In the genomic region with DNA sequence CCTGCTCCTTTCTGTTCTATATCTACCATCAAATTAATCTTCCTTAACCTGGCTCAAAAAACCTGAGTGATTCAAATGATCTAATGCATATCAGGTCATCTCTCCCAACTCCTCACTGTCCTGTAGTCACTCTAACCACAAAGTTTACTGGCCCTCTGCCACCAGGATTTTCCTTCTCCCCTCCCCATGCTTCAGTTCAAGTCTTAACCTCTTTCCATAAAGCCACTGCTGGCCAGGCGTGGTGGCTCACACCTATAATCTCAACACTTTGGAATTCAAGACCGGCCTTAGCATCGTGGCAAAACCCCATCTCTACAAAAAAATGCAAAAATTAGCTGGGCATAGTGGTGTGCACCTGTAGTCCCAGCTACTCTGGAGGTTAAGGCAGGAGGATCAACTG, we compare ENCODE assay signal across 1 cellular context.
TF ChIP-seq lines count a peak whose summit lies in the region.

No MANE protein-coding gene starts in this region.

TF ChIP-seq in WTC11, 78 proteins besides CTCF, POLR2A, EP300 and RAD21 (continued from another document):
- TF ChIP-seq, protein P1, sequence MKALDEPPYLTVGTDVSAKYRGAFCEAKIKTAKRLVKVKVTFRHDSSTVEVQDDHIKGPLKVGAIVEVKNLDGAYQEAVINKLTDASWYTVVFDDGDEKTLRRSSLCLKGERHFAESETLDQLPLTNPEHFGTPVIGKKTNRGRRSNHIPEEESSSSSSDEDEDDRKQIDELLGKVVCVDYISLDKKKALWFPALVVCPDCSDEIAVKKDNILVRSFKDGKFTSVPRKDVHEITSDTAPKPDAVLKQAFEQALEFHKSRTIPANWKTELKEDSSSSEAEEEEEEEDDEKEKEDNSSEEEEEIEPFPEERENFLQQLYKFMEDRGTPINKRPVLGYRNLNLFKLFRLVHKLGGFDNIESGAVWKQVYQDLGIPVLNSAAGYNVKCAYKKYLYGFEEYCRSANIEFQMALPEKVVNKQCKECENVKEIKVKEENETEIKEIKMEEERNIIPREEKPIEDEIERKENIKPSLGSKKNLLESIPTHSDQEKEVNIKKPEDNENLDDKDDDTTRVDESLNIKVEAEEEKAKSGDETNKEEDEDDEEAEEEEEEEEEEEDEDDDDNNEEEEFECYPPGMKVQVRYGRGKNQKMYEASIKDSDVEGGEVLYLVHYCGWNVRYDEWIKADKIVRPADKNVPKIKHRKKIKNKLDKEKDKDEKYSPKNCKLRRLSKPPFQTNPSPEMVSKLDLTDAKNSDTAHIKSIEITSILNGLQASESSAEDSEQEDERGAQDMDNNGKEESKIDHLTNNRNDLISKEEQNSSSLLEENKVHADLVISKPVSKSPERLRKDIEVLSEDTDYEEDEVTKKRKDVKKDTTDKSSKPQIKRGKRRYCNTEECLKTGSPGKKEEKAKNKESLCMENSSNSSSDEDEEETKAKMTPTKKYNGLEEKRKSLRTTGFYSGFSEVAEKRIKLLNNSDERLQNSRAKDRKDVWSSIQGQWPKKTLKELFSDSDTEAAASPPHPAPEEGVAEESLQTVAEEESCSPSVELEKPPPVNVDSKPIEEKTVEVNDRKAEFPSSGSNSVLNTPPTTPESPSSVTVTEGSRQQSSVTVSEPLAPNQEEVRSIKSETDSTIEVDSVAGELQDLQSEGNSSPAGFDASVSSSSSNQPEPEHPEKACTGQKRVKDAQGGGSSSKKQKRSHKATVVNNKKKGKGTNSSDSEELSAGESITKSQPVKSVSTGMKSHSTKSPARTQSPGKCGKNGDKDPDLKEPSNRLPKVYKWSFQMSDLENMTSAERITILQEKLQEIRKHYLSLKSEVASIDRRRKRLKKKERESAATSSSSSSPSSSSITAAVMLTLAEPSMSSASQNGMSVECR (CRISPR knock-in tag; IDR thresholded peaks at IDR 0.05; ENCODE audit: borderline replicate concordance), result no peak
- no peak for TF ChIP-seq EMX1 (CRISPR knock-in tag; IDR thresholded peaks at IDR 0.05)
- TF ChIP-seq, protein P2, sequence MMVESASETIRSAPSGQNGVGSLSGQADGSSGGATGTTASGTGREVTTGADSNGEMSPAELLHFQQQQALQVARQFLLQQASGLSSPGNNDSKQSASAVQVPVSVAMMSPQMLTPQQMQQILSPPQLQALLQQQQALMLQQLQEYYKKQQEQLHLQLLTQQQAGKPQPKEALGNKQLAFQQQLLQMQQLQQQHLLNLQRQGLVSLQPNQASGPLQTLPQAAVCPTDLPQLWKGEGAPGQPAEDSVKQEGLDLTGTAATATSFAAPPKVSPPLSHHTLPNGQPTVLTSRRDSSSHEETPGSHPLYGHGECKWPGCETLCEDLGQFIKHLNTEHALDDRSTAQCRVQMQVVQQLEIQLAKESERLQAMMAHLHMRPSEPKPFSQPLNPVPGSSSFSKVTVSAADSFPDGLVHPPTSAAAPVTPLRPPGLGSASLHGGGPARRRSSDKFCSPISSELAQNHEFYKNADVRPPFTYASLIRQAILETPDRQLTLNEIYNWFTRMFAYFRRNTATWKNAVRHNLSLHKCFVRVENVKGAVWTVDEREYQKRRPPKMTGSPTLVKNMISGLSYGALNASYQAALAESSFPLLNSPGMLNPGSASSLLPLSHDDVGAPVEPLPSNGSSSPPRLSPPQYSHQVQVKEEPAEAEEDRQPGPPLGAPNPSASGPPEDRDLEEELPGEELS (CRISPR knock-in tag; IDR thresholded peaks at IDR 0.05), result no peak
- no peak for TF ChIP-seq RELA (CRISPR knock-in tag; IDR thresholded peaks at IDR 0.05; ENCODE audit: borderline replicate concordance)
- TF ChIP-seq GTF2I (CRISPR knock-in tag; conservative IDR thresholded peaks at IDR 0.05), result no peak
- TF ChIP-seq, protein P3, sequence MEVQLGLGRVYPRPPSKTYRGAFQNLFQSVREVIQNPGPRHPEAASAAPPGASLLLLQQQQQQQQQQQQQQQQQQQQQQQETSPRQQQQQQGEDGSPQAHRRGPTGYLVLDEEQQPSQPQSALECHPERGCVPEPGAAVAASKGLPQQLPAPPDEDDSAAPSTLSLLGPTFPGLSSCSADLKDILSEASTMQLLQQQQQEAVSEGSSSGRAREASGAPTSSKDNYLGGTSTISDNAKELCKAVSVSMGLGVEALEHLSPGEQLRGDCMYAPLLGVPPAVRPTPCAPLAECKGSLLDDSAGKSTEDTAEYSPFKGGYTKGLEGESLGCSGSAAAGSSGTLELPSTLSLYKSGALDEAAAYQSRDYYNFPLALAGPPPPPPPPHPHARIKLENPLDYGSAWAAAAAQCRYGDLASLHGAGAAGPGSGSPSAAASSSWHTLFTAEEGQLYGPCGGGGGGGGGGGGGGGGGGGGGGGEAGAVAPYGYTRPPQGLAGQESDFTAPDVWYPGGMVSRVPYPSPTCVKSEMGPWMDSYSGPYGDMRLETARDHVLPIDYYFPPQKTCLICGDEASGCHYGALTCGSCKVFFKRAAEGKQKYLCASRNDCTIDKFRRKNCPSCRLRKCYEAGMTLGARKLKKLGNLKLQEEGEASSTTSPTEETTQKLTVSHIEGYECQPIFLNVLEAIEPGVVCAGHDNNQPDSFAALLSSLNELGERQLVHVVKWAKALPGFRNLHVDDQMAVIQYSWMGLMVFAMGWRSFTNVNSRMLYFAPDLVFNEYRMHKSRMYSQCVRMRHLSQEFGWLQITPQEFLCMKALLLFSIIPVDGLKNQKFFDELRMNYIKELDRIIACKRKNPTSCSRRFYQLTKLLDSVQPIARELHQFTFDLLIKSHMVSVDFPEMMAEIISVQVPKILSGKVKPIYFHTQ (CRISPR knock-in tag; IDR thresholded peaks at IDR 0.05), result no peak
- TF ChIP-seq, protein P4, sequence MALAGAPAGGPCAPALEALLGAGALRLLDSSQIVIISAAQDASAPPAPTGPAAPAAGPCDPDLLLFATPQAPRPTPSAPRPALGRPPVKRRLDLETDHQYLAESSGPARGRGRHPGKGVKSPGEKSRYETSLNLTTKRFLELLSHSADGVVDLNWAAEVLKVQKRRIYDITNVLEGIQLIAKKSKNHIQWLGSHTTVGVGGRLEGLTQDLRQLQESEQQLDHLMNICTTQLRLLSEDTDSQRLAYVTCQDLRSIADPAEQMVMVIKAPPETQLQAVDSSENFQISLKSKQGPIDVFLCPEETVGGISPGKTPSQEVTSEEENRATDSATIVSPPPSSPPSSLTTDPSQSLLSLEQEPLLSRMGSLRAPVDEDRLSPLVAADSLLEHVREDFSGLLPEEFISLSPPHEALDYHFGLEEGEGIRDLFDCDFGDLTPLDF (CRISPR knock-in tag; IDR thresholded peaks at IDR 0.05), result no peak
- TF ChIP-seq CREB1 (CRISPR knock-in tag; IDR thresholded peaks at IDR 0.05), result no peak
- TF ChIP-seq, protein P5, sequence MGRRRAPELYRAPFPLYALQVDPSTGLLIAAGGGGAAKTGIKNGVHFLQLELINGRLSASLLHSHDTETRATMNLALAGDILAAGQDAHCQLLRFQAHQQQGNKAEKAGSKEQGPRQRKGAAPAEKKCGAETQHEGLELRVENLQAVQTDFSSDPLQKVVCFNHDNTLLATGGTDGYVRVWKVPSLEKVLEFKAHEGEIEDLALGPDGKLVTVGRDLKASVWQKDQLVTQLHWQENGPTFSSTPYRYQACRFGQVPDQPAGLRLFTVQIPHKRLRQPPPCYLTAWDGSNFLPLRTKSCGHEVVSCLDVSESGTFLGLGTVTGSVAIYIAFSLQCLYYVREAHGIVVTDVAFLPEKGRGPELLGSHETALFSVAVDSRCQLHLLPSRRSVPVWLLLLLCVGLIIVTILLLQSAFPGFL (CRISPR knock-in tag; IDR thresholded peaks at IDR 0.05; ENCODE audit: borderline replicate concordance), result no peak
TF ChIP-seq in WTC11: peak in this region for 0.
